In genomic region chr14:93765032-93765626, GRCh38 we compare ENCODE assay signal across 23 cellular contexts. TPM values are rescaled to one million over a fixed set of nuclear protein-coding genes. Genes with fewer than 3 reads are reported as not detected.
DNase-seq lines count a peak whose midpoint lies in the region; ATAC-seq and TF ChIP-seq lines count a peak whose summit lies in the region.
"Had no signal": no experiment of that assay in that cellular context is flagged by ENCODE, and none has a peak within 500 bp of the region (broad histone marks: within the 10 kb centered on the region; RNA-seq: fewer than 3 reads in every experiment).

No MANE protein-coding gene starts in this region.

- H3K4me3 Mint-ChIP-seq in brain: peak overlapping the region in 2 of 5 experiments; percentile 12 to 13
- no peak overlapping the region for H3K4me3 Mint-ChIP-seq in activated CD8-positive, alpha-beta T cell treated with anti-CD3 and anti-CD28 coated beads, Interleukin-2, amount 10 ng/mL, durations not matched to agents 7 days and 5 days
- H3K4me3 Mint-ChIP-seq: activated naive CD8-positive, alpha-beta T cell; CD4-positive, CD25-positive, alpha-beta regulatory T cell; memory B cell; T-helper 1 cell treated with Interleukin-12 subunit alpha and Interleukin-12 subunit beta and Interleukin-4 antibody, amounts not matched to agents 30 μg/mL and 1 μg/mL, for 36 hours had no signal

- H3K36me3 ChIP-seq in rectal smooth muscle tissue (ENCODE audit: control insufficient read depth, insufficient read depth, low read length): no peaks in the 10 kb centered on the region
- H3K36me3 ChIP-seq: neutrophil, prostate gland had no signal

- H3K4me1 Mint-ChIP-seq in brain: peaks cover 49% of the 10 kb centered on the region
- no peaks in the 10 kb centered on the region for H3K4me1 Mint-ChIP-seq in activated CD8-positive, alpha-beta T cell treated with anti-CD3 and anti-CD28 coated beads, Interleukin-2, amount 10 ng/mL, durations not matched to agents 7 days and 5 days (ENCODE audit: low read depth)
- H3K4me1 Mint-ChIP-seq: CD4-positive, CD25-positive, alpha-beta regulatory T cell had no signal

- no peaks in the 10 kb centered on the region for H3K9me3 Mint-ChIP-seq in brain
- no peaks in the 10 kb centered on the region for H3K9me3 Mint-ChIP-seq in activated CD8-positive, alpha-beta T cell treated with anti-CD3 and anti-CD28 coated beads, Interleukin-2, amount 10 ng/mL, durations not matched to agents 7 days and 5 days (ENCODE audit: insufficient read depth)
- H3K9me3 Mint-ChIP-seq: CD4-positive, CD25-positive, alpha-beta regulatory T cell; memory B cell; T-helper 1 cell treated with Interleukin-12 subunit alpha and Interleukin-12 subunit beta and Interleukin-4 antibody, amounts not matched to agents 30 μg/mL and 1 μg/mL, for 36 hours had no signal

- CTCF ChIA-PET in activated CD8-positive, alpha-beta T cell treated with anti-CD3 and anti-CD28 coated beads, Interleukin-2, amount 10 ng/mL, durations not matched to agents 7 days and 5 days (lab: Charles Lee): no interaction called here

- H3K4me1 ChIP-seq in rectal smooth muscle tissue (ENCODE audit: control insufficient read depth, insufficient read depth, low read length): peaks cover 52% of the 10 kb centered on the region

- no peaks in the 10 kb centered on the region for H3K27me3 ChIP-seq in rectal smooth muscle tissue (ENCODE audit: control insufficient read depth, insufficient read depth, low read length)

- H3K36me3 Mint-ChIP-seq in brain: no peaks in the 10 kb centered on the region
- no peaks in the 10 kb centered on the region for H3K36me3 Mint-ChIP-seq in activated CD8-positive, alpha-beta T cell treated with anti-CD3 and anti-CD28 coated beads, Interleukin-2, amount 10 ng/mL, durations not matched to agents 7 days and 5 days (ENCODE audit: low read depth)
- H3K36me3 Mint-ChIP-seq: activated naive CD8-positive, alpha-beta T cell; CD4-positive, CD25-positive, alpha-beta regulatory T cell; memory B cell had no signal

- DNase-seq in NCI-H1417 (lab: John Stamatoyannopoulos, UW) (peak; percentile 24 to 74 (median 37)), NCI-H1417 treated with DMSO at 0.1 percent for 48 hours (lab: John Stamatoyannopoulos, UW) (no peak), DMS79 treated with DMSO at 0.1 percent for 48 hours (lab: John Stamatoyannopoulos, UW) (peak; percentile 58), NOMO-1 treated with dmso at 0.1 percent for 144 hours (lab: John Stamatoyannopoulos, UW; ENCODE audit: unreplicated experiment) (no peak)
- no peak for DNase-seq in activated naive CD4-positive, alpha-beta T cell treated with Interleukin-2 at 50 U/mL for 16 hours
- no peak for DNase-seq in activated CD8-positive, alpha-beta T cell treated with anti-CD3 and anti-CD28 coated beads, Interleukin-2, amount 10 ng/mL, durations not matched to agents 7 days and 5 days
- DNase-seq: 8988T; activated CD4-positive, CD25-positive, alpha-beta regulatory T cell treated with anti-CD3 and anti-CD28 coated beads, Interleukin-2, amount 50 U/mL, for 72 hours; activated T-cell treated with anti-CD3 and anti-CD28 coated beads for 4 hours; aorta; caudate nucleus; CD4-positive, CD25-positive, alpha-beta regulatory T cell; NCI-H1105; NCI-H526 treated with DMSO at 0.1 percent for 48 hours; stimulated activated naive CD4-positive, alpha-beta T cell treated with Interleukin-2 at 50 U/mL for 16 hours had no signal

- H3K27ac ChIP-seq in rectal smooth muscle tissue (ENCODE audit: low read depth, low read length): peak overlapping the region; percentile 85
- H3K27ac ChIP-seq: neutrophil had no signal

- no peak for ATAC-seq in activated CD8-positive, alpha-beta T cell treated with anti-CD3 and anti-CD28 coated beads, Interleukin-2, amount 10 ng/mL, durations not matched to agents 7 days and 5 days

- no peak overlapping the region for H3K9ac ChIP-seq in rectal smooth muscle tissue (ENCODE audit: low read length)
- H3K9ac ChIP-seq: SK-N-SH had no signal

- peaks cover 16% of the 10 kb centered on the region for H3K27me3 Mint-ChIP-seq in brain
- peaks cover 11% of the 10 kb centered on the region for H3K27me3 Mint-ChIP-seq in activated CD8-positive, alpha-beta T cell treated with anti-CD3 and anti-CD28 coated beads, Interleukin-2, amount 10 ng/mL, durations not matched to agents 7 days and 5 days (ENCODE audit: low read depth)

- POLR2A ChIA-PET in activated CD8-positive, alpha-beta T cell treated with anti-CD3 and anti-CD28 coated beads, Interleukin-2, amount 10 ng/mL, durations not matched to agents 7 days and 5 days (lab: Charles Lee): no interaction called here

- no peak overlapping the region for H3K4me3 ChIP-seq in rectal smooth muscle tissue (ENCODE audit: low read length)
- H3K4me3 ChIP-seq: prostate gland had no signal

- no peak for TF ChIP-seq CTCF in brain (conservative IDR thresholded peaks at IDR 0.05)

- H3K27ac Mint-ChIP-seq in brain: peak overlapping the region in 3 of 5 experiments; percentile 26 to 76 (median 50)
- H3K27ac Mint-ChIP-seq in activated CD8-positive, alpha-beta T cell treated with anti-CD3 and anti-CD28 coated beads, Interleukin-2, amount 10 ng/mL, durations not matched to agents 7 days and 5 days: no peak overlapping the region
- H3K27ac Mint-ChIP-seq: activated naive CD8-positive, alpha-beta T cell; CD4-positive, CD25-positive, alpha-beta regulatory T cell; memory B cell; T-helper 1 cell treated with Interleukin-12 subunit alpha and Interleukin-12 subunit beta and Interleukin-4 antibody, amounts not matched to agents 30 μg/mL and 1 μg/mL, for 36 hours had no signal

RNA-seq across cellular contexts. Expression of gene PRIMA1, which starts 23.2 kb away (rescaled TPM):
- polyA plus RNA-seq in brain (ENCODE audit: insufficient read depth, low read depth, low replicate concordance): 8.8 TPM
- not detected for total RNA-seq in activated CD8-positive, alpha-beta T cell treated with anti-CD3 and anti-CD28 coated beads, Interleukin-2, amount 10 ng/mL, durations not matched to agents 7 days and 5 days
- total RNA-seq: CD4-positive, CD25-positive, alpha-beta regulatory T cell had no signal
- polyA plus RNA-seq: CD4-positive, CD25-positive, alpha-beta regulatory T cell had no signal

Comparison
In these comparisons a context has a peak if more than half of its experiments do, and no peak if none do; other contexts are left out.
1. DNase-seq: peak in NCI-H1417 (3 of 3) and DMS79 treated with DMSO at 0.1 percent for 48 hours (single experiment); none in NCI-H1417 treated with DMSO at 0.1 percent for 48 hours (single experiment), activated naive CD4-positive, alpha-beta T cell treated with Interleukin-2 at 50 U/mL for 16 hours (single experiment), activated CD8-positive, alpha-beta T cell treated with anti-CD3 and anti-CD28 coated beads, Interleukin-2, amount 10 ng/mL, durations not matched to agents 7 days and 5 days (single experiment) and NOMO-1 treated with dmso at 0.1 percent for 144 hours (single experiment).